13 cellular contexts compared by ENCODE assay signal in the genomic region with DNA sequence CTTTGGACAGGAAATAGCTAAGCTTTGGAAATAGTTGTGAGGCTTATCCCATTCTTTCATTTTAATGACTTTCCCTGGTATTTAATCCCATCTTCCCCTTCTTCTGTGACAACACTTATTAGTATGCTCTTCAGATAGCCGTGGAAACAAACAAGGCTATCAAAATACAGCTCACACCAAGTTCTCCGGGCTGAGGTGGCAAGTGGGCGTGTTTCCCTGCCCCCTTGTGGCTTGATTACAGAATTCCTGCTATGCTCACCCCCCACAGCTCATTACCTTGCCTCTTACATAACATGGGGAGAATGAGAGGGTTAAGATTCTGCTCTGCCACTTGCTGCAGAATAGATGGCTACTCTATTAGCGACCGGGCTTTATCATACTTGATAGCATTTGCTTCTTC.
DNase-seq lines count a peak whose midpoint lies in the region; ATAC-seq and TF ChIP-seq lines count a peak whose summit lies in the region.
"Had no signal": no experiment of that assay in that cellular context is flagged by ENCODE, and none has a peak within 500 bp of the region (broad histone marks: within the 10 kb centered on the region; RNA-seq: fewer than 3 reads in every experiment).

No MANE protein-coding gene starts in this region.

- no peaks in the 10 kb centered on the region for H3K36me3 Mint-ChIP-seq in natural killer cell treated with Interleukin-12 subunit alpha and Interleukin-12 subunit beta and Interleukin-15 and Interleukin-18, amount 100 ng/mL, for 72 hours

- H3K4me3 ChIP-seq in NB4 (ENCODE audit: low read depth, low read length) (no peak overlapping the region), cardiac fibroblast (replicated peaks in 1 of 2; ENCODE audit: low read depth in 2 of 2, low read length in 2 of 2) (no peak overlapping the region), osteoblast (ENCODE audit: insufficient read depth, low read length) (no peak overlapping the region)

- no peak overlapping the region for H3K27ac Mint-ChIP-seq in natural killer cell treated with Interleukin-12 subunit alpha and Interleukin-12 subunit beta and Interleukin-15 and Interleukin-18, amount 100 ng/mL, for 72 hours
- H3K27ac Mint-ChIP-seq: stimulated activated naive CD8-positive, alpha-beta T cell treated with anti-CD3 and anti-CD28 coated beads, Interleukin-15, Interleukin-2, amounts not matched to agents 100 ng/mL and 50 ng/mL, for 24 hours had no signal

- no peak for ATAC-seq in GM18858 (IDR thresholded peaks at IDR 0.05; ENCODE audit: unreplicated experiment)
- no peak for ATAC-seq in natural killer cell treated with Interleukin-12 subunit alpha and Interleukin-12 subunit beta and Interleukin-15 and Interleukin-18, amount 100 ng/mL, for 72 hours

- H3K79me2 ChIP-seq in osteoblast (ENCODE audit: insufficient read depth, low read length) = no peaks in the 10 kb centered on the region

- H3K36me3 ChIP-seq in osteoblast (ENCODE audit: insufficient read depth, low read length) = no peaks in the 10 kb centered on the region

- peak overlapping the region; percentile 40 for H3K4me2 ChIP-seq in osteoblast (ENCODE audit: insufficient read depth, low read length)

- H3K27me3 Mint-ChIP-seq in natural killer cell treated with Interleukin-12 subunit alpha and Interleukin-12 subunit beta and Interleukin-15 and Interleukin-18, amount 100 ng/mL, for 72 hours = no peaks in the 10 kb centered on the region
- H3K27me3 Mint-ChIP-seq: stimulated activated naive CD8-positive, alpha-beta T cell treated with anti-CD3 and anti-CD28 coated beads, Interleukin-15, Interleukin-2, amounts not matched to agents 100 ng/mL and 50 ng/mL, for 24 hours had no signal

- H3K4me1 Mint-ChIP-seq in natural killer cell treated with Interleukin-12 subunit alpha and Interleukin-12 subunit beta and Interleukin-15 and Interleukin-18, amount 100 ng/mL, for 72 hours (ENCODE audit: low read depth in 2 of 2) = no peaks in the 10 kb centered on the region

- TF ChIP-seq CTCF in NB4 (IDR thresholded peaks at IDR 0.05; ENCODE audit: low read depth, low read length) (peak; percentile 11), cardiac fibroblast (IDR thresholded peaks at IDR 0.05; ENCODE audit: low read depth, low read length) (peak; percentile 23), osteoblast (IDR thresholded peaks at IDR 0.05; ENCODE audit: extremely low read depth, low read depth, low read length) (peak; percentile 28)

- H3K27me3 ChIP-seq in osteoblast (ENCODE audit: insufficient read depth, low read length) = no peaks in the 10 kb centered on the region

- H3K4me3 Mint-ChIP-seq in natural killer cell treated with Interleukin-12 subunit alpha and Interleukin-12 subunit beta and Interleukin-15 and Interleukin-18, amount 100 ng/mL, for 72 hours = no peak overlapping the region
- H3K4me3 Mint-ChIP-seq: stimulated activated naive CD8-positive, alpha-beta T cell treated with anti-CD3 and anti-CD28 coated beads, Interleukin-15, Interleukin-2, amounts not matched to agents 100 ng/mL and 50 ng/mL, for 24 hours had no signal

- H3K9me3 Mint-ChIP-seq in natural killer cell treated with Interleukin-12 subunit alpha and Interleukin-12 subunit beta and Interleukin-15 and Interleukin-18, amount 100 ng/mL, for 72 hours = no peaks in the 10 kb centered on the region
- H3K9me3 Mint-ChIP-seq: stimulated activated naive CD8-positive, alpha-beta T cell treated with anti-CD3 and anti-CD28 coated beads, Interleukin-15, Interleukin-2, amounts not matched to agents 100 ng/mL and 50 ng/mL, for 24 hours had no signal

- peaks cover 7% of the 10 kb centered on the region for H3K4me1 ChIP-seq in osteoblast (ENCODE audit: insufficient read depth, low read length)

- no peaks in the 10 kb centered on the region for H4K20me1 ChIP-seq in osteoblast (ENCODE audit: insufficient read depth, low read length)

- peak overlapping the region; percentile 45 for H2AFZ ChIP-seq in osteoblast (ENCODE audit: low read length)

- DNase-seq in NCI-H1436 (lab: John Stamatoyannopoulos, UW) = peak; percentile 17
- DNase-seq in NCI-H1436 treated with DMSO at 0.1 percent for 48 hours (lab: John Stamatoyannopoulos, UW) = no peak
- DNase-seq in NB4 (ENCODE audit: low read depth) = peak; percentile 22
- peak; percentile 8 to 18 for DNase-seq in cardiac fibroblast (ENCODE audit: low read depth in 2 of 2)
- DNase-seq in osteoblast (ENCODE audit: insufficient read length, low spot score, missing footprints) = no peak
- no peak for DNase-seq in activated CD4-positive, CD25-positive, alpha-beta regulatory T cell treated with anti-CD3 and anti-CD28 coated beads, Interleukin-2, amount 50 U/mL, for 72 hours
- DNase-seq in natural killer cell treated with Interleukin-12 subunit alpha and Interleukin-12 subunit beta and Interleukin-15 and Interleukin-18, amount 100 ng/mL, for 72 hours (ENCODE audit: low spot score) = no peak
- DNase-seq: activated CD4-positive, alpha-beta T cell treated with anti-CD3 and anti-CD28 coated beads for 4 hours; caudate nucleus; NCI-H2107; small intestine had no signal

- no peaks in the 10 kb centered on the region for H3K9me3 ChIP-seq in osteoblast (ENCODE audit: low read depth, low read length)

- no peak for TF ChIP-seq POLR2A in NB4 (IDR thresholded peaks at IDR 0.05; ENCODE audit: extremely low read depth, insufficient read length)

- no peak overlapping the region for H3K27ac ChIP-seq in osteoblast (ENCODE audit: low read depth, low read length)

Comparison
In these comparisons a context has a peak if more than half of its experiments do, and no peak if none do; other contexts are left out.
1. DNase-seq: peak in NCI-H1436 (single experiment), NB4 (single experiment) and cardiac fibroblast (2 of 2); none in NCI-H1436 treated with DMSO at 0.1 percent for 48 hours (single experiment), osteoblast (single experiment), activated CD4-positive, CD25-positive, alpha-beta regulatory T cell treated with anti-CD3 and anti-CD28 coated beads, Interleukin-2, amount 50 U/mL, for 72 hours (single experiment) and natural killer cell treated with Interleukin-12 subunit alpha and Interleukin-12 subunit beta and Interleukin-15 and Interleukin-18, amount 100 ng/mL, for 72 hours (single experiment).
2. Peak in every context shown above with its lines, with median percentiles within 50 percentile points of each other: CTCF ChIP-seq.